Comparison of ENCODE assay signal across 33 cellular contexts in genomic region chr19:32576790-32577189, GRCh38. TPM values are rescaled to one million over a fixed set of nuclear protein-coding genes. Genes with fewer than 3 reads are reported as not detected.
DNase-seq lines count a peak whose midpoint lies in the region; ATAC-seq, FAIRE-seq and TF ChIP-seq lines count a peak whose summit lies in the region.
"Had no signal": no experiment of that assay in that cellular context is flagged by ENCODE, and none has a peak within 500 bp of the region (broad histone marks: within the 10 kb centered on the region; RNA-seq: fewer than 3 reads in every experiment).

No MANE protein-coding gene starts in this region.

- H3K27ac ChIP-seq in HepG2 (ENCODE audit: extremely low read length, insufficient read depth, low read length) (no peak overlapping the region), right lobe of liver (no peak overlapping the region), HEK293 (ENCODE audit: extremely low read depth, low read depth, low read length) (no peak overlapping the region), K562 (ENCODE audit: extremely low read depth, low read depth, low read length) (no peak overlapping the region)
- H3K27ac ChIP-seq: 22Rv1; A549; BLaER1; BLaER1 treated with 17β-estradiol and CSF1 and Interleukin-3, amounts not matched to agents 10 nM and 100 nM; C4-2B had no signal

- WGBS in HepG2 (ENCODE audit: low lambda C conversion rate): 84% methylated on average over 1 of the region's 1 CpG
- WGBS in right lobe of liver (ENCODE audit: insufficient coverage, low coverage, low lambda C conversion rate, missing lambda C conversion rate): 89% methylated on average over 1 of the region's 1 CpG
- WGBS in K562 (ENCODE audit: insufficient coverage, low coverage, missing lambda C conversion rate): 50% methylated on average over 1 of the region's 1 CpG

- TF ChIP-seq CTCF in HepG2 (CRISPR knock-in tag; IDR thresholded peaks at IDR 0.05) (no peak), right lobe of liver (IDR thresholded peaks at IDR 0.05) (no peak), HEK293 (tag by site-specific recombination; IDR thresholded peaks at IDR 0.05) (no peak), K562 (IDR thresholded peaks at IDR 0.05 in 2 of 3, conservative IDR thresholded peaks at IDR 0.05 in 1 of 3; ENCODE audit: insufficient read depth in 2 of 3, low read depth in 1 of 3, low read length in 3 of 3) (no peak)

- no peak for ATAC-seq in HepG2
- no peak for ATAC-seq in right lobe of liver
- no peak for ATAC-seq in K562
- no peak for ATAC-seq in GM21367 (IDR thresholded peaks at IDR 0.05; ENCODE audit: unreplicated experiment)
- ATAC-seq: A549; CD8-positive, alpha-beta T cell had no signal

- no peaks in the 10 kb centered on the region for H3K9me3 ChIP-seq in HepG2 (ENCODE audit: low read length)
- H3K9me3 ChIP-seq in right lobe of liver: no peaks in the 10 kb centered on the region
- no peaks in the 10 kb centered on the region; the same call in 1 of the 2 replicates for H3K9me3 ChIP-seq in HEK293 (ENCODE audit: control insufficient read depth, insufficient read depth, low read depth, low read length)
- H3K9me3 ChIP-seq in K562 (replicated peaks; ENCODE audit: control insufficient read depth, insufficient read depth, low read depth, low read length): no peaks in the 10 kb centered on the region
- H3K9me3 ChIP-seq: A549; BE2C; BLaER1; BLaER1 treated with 17β-estradiol and CSF1 and Interleukin-3, amounts not matched to agents 10 nM and 100 nM; Caco-2 had no signal

- no peaks in the 10 kb centered on the region for H3K9me1 ChIP-seq in K562 (ENCODE audit: control insufficient read depth, insufficient read depth, low read length)

- FAIRE-seq in HepG2 (lab: Jason Lieb, UNC) (no peak), K562 (lab: Jason Lieb, UNC) (no peak)
- FAIRE-seq: A204.1, D721Med had no signal

- POLR2A ChIA-PET in HepG2 (lab: Yijun Ruan, JAX) (no interaction called here), HEK293 (lab: Yijun Ruan, JAX) (no interaction called here), K562 (lab: Yijun Ruan, JAX) (no interaction called here)

- H2AFZ ChIP-seq in HepG2 (ENCODE audit: low read length) (no peak overlapping the region), K562 (ENCODE audit: low read depth, low read length) (no peak overlapping the region)

- intact Hi-C loops in HepG2 (cut with micrococcal nuclease; ENCODE audit: unreplicated experiment) (no loop called here), right lobe of liver (cut with DNase I) (no loop called here), K562 (cut with micrococcal nuclease) (no loop called here)

- BruUV-seq in HepG2 (replicated peaks; lab: Mats Ljungman, UMichigan) (no TSS peak), K562 (replicated peaks; lab: Mats Ljungman, UMichigan) (no TSS peak)

- CTCF ChIA-PET in HepG2 (lab: Yijun Ruan, JAX; ENCODE audit: low intra/inter-chr PET ratio, low total read pairs) (no interaction called here), HEK293 (lab: Yijun Ruan, JAX) (no interaction called here), K562 (lab: Yijun Ruan, JAX; ENCODE audit: low intra/inter-chr PET ratio) (no interaction called here)

- TF ChIP-seq POLR2A in HepG2 (IDR thresholded peaks at IDR 0.05; ENCODE audit: insufficient read depth in 1 of 2, low read depth in 2 of 2, low read length in 2 of 2): no peak
- TF ChIP-seq POLR2A in right lobe of liver (IDR thresholded peaks at IDR 0.05): no peak
- no peak for TF ChIP-seq POLR2A in K562 (conservative IDR thresholded peaks at IDR 0.05)

- H3K36me3 ChIP-seq in HepG2 (replicated peaks in 1 of 2; ENCODE audit: control insufficient read depth in 1 of 2, insufficient read depth in 2 of 2, low read length in 2 of 2) (no peaks in the 10 kb centered on the region), right lobe of liver (no peaks in the 10 kb centered on the region), HEK293 (ENCODE audit: control insufficient read depth in 2 of 2, insufficient read depth in 1 of 2, low read length in 2 of 2) (no peaks in the 10 kb centered on the region), K562 (ENCODE audit: control insufficient read depth, insufficient read depth, low read length) (no peaks in the 10 kb centered on the region)
- H3K36me3 ChIP-seq: BE2C; BLaER1; BLaER1 treated with 17β-estradiol and CSF1 and Interleukin-3, amounts not matched to agents 10 nM and 100 nM had no signal

- H3K9ac ChIP-seq in HepG2 (ENCODE audit: insufficient read depth, low read depth, low read length) (no peak overlapping the region), K562 (ENCODE audit: insufficient read depth in 1 of 2, low read depth in 2 of 2, low read length in 2 of 2) (no peak overlapping the region)
- H3K9ac ChIP-seq: BLaER1; BLaER1 treated with 17β-estradiol and CSF1 and Interleukin-3, amounts not matched to agents 10 nM and 100 nM had no signal

- H3K79me2 ChIP-seq in HepG2 (ENCODE audit: insufficient read depth, low read length): peaks cover 7% of the 10 kb centered on the region
- peaks cover 7% of the 10 kb centered on the region for H3K79me2 ChIP-seq in K562 (ENCODE audit: control insufficient read depth, insufficient read depth, low read length)

- H3K4me2 ChIP-seq in HepG2 (ENCODE audit: low read depth, low read length): no peak overlapping the region
- no peak overlapping the region for H3K4me2 ChIP-seq in K562 (ENCODE audit: insufficient read depth, low read length)
- H3K4me2 ChIP-seq: A549; BLaER1; BLaER1 treated with 17β-estradiol and CSF1 and Interleukin-3, amounts not matched to agents 10 nM and 100 nM had no signal

- H3K4me3 ChIP-seq in HepG2 (replicated peaks in 1 of 3; ENCODE audit: insufficient read depth in 1 of 3, low read depth in 2 of 3, low read length in 3 of 3) (no peak overlapping the region), right lobe of liver (no peak overlapping the region), HEK293 (ENCODE audit: low read depth, low read length) (no peak overlapping the region), K562 (no peak overlapping the region)
- H3K4me3 ChIP-seq: A549; BLaER1; BLaER1 treated with 17β-estradiol and CSF1 and Interleukin-3, amounts not matched to agents 10 nM and 100 nM had no signal

- H3K27me3 ChIP-seq in HepG2 (ENCODE audit: control insufficient read depth in 1 of 2, insufficient read depth in 2 of 2, low read length in 2 of 2) (peaks cover 0 to 10% of the 10 kb centered on the region in 2 experiments; a peak in 2 of 5 replicates), right lobe of liver (no peaks in the 10 kb centered on the region), K562 (ENCODE audit: control insufficient read depth in 2 of 2, insufficient read depth in 2 of 2, low read length in 2 of 2) (peaks cover 0 to 2% of the 10 kb centered on the region in 2 experiments; a peak in 1 of 5 replicates)
- H3K27me3 ChIP-seq: BE2C; BLaER1; BLaER1 treated with 17β-estradiol and CSF1 and Interleukin-3, amounts not matched to agents 10 nM and 100 nM had no signal

- no peak for TF ChIP-seq RAD21 in HepG2 (CRISPR knock-in tag; IDR thresholded peaks at IDR 0.05)
- TF ChIP-seq RAD21 in K562 (CRISPR knock-in tag; conservative IDR thresholded peaks at IDR 0.05 in 1 of 2, IDR thresholded peaks at IDR 0.05 in 1 of 2): no peak

- H4K20me1 ChIP-seq in HepG2 (ENCODE audit: insufficient read depth, low read length) (no peaks in the 10 kb centered on the region), K562 (replicated peaks; ENCODE audit: control insufficient read depth, insufficient read depth, low read length) (no peaks in the 10 kb centered on the region)

- DNase-seq in HepG2 (ENCODE audit: low spot score) (no peak), right lobe of liver (no peak), K562 (ENCODE audit: extremely low read depth in 1 of 4, low spot score in 3 of 4) (no peak), NCI-H1105 treated with DMSO at 0.1 percent for 48 hours (lab: John Stamatoyannopoulos, UW) (no peak)
- DNase-seq: 8988T; ACHN; AML-193; BE2C; C1 segment of cervical spinal cord; Caco-2; Calu3; CD4-positive, alpha-beta memory T cell; CD4-positive, alpha-beta T cell; CD4-positive, CD25-positive, alpha-beta regulatory T cell; CD8-positive, alpha-beta memory T cell; CD8-positive, alpha-beta T cell; COR-L47; DMS 273 treated with DMSO at 0.1 percent for 48 hours; DMS153; DMS53; DMS79; DMS79 treated with DMSO at 0.1 percent for 48 hours; DND-41; EL had no signal

- TF ChIP-seq EP300 in HepG2 (IDR thresholded peaks at IDR 0.05; ENCODE audit: low read depth in 2 of 2, low read length in 2 of 2) (no peak), HepG2 (CRISPR knock-in tag; IDR thresholded peaks at IDR 0.05; ENCODE audit: borderline replicate concordance) (no peak), K562 (IDR thresholded peaks at IDR 0.05; ENCODE audit: low read length) (no peak)

- H3K4me1 ChIP-seq in HepG2 (ENCODE audit: insufficient read depth, low read length): peaks cover 7% of the 10 kb centered on the region; the same call in 1 of the 2 replicates
- H3K4me1 ChIP-seq in right lobe of liver: peaks cover 0 to 1% (median 0%) of the 10 kb centered on the region in 4 donors
- peaks cover 7% of the 10 kb centered on the region for H3K4me1 ChIP-seq in HEK293 (ENCODE audit: control insufficient read depth, insufficient read depth, low read length)
- H3K4me1 ChIP-seq in K562 (replicated peaks in 1 of 2; ENCODE audit: control insufficient read depth in 2 of 2, insufficient read depth in 2 of 2, low read length in 2 of 2): peaks cover 0 to 16% of the 10 kb centered on the region in 2 experiments; a peak in 3 of 5 replicates
- H3K4me1 ChIP-seq: BE2C, Caco-2 had no signal

- in situ Hi-C loops in HepG2 (cut with HindIII; ENCODE audit: extremely low pct_ligation_motif_present, low pct_unique_long_range_greater_than_20kb) (no loop called here), K562 (cut with MboI) (no loop called here)

RNA-seq across cellular contexts. Expression of gene PDCD5, which starts 4.2 kb away (rescaled TPM):
- total RNA-seq in HepG2 (2016; rRNA removed; fragmentation: Illumina TruSeq; extraction: Trizol) (332 and 370 TPM in 2 replicates), right lobe of liver (10 to 100 TPM; 25.2 to 82.8 (median 42.8) TPM), K562 (2014; rRNA removed) (303 and 310 TPM in 2 replicates), K562 (2014; rRNA removed; fragmentation: Illumina TruSeq; extraction: Trizol) (269 and 303 TPM in 2 replicates), K562 (2015; rRNA removed; fragmentation: Illumina TruSeq; extraction: Trizol) (305 TPM in 2 replicates), K562 (2021) (188 and 196 TPM in 2 replicates)
- 232 and 234 TPM in 2 replicates for total RNA-seq in HepG2 (2016; cell fraction: cytosol; rRNA removed; fragmentation: Illumina TruSeq; extraction: Trizol; ENCODE audit: low read depth)
- 325 and 382 TPM in 2 replicates for total RNA-seq in HepG2 (2016; cell fraction: insoluble cytoplasmic fraction; rRNA removed; fragmentation: Illumina TruSeq; extraction: Trizol)
- total RNA-seq in HepG2 (2016; cell fraction: membrane; rRNA removed; fragmentation: Illumina TruSeq; extraction: Trizol): 226 and 239 TPM in 2 replicates
- total RNA-seq in HepG2 (2016; cell fraction: nucleus; rRNA removed; fragmentation: Illumina TruSeq; extraction: Trizol): 122 and 134 TPM in 2 replicates
- polyA plus RNA-seq in HepG2 (2011; rRNA removed) (55.6 and 56.3 TPM in 2 replicates), K562 (2011; rRNA removed) (88.3 and 122 TPM in 2 replicates), K562 (2014; fragmentation: Illumina TruSeq; extraction: Trizol) (308 and 322 TPM in 2 replicates), K562 (2014; fragmentation: Nextera tagmentation; extraction: Ambion mirVana) (100 to 1,000 TPM; 136 to 185 TPM), K562 (2014; rRNA removed) (279 and 322 TPM in 2 replicates)
- 69.0 and 71.6 TPM in 2 replicates for polyA plus RNA-seq in HepG2 (2011; cell fraction: cytosol; rRNA removed)
- 45.1 and 62.3 TPM in 2 replicates for polyA plus RNA-seq in HepG2 (2011; cell fraction: nucleus; rRNA removed)
- polyA plus RNA-seq in HepG2 (2012): 101 and 148 TPM in 2 replicates
- 204 and 221 TPM in 2 replicates for polyA plus RNA-seq in HepG2 (2016; cell fraction: cytosol; fragmentation: Illumina TruSeq; extraction: Trizol; ENCODE audit: low read depth)
- 280 and 285 TPM in 2 replicates for polyA plus RNA-seq in HepG2 (2016; cell fraction: insoluble cytoplasmic fraction; fragmentation: Illumina TruSeq; extraction: Trizol; ENCODE audit: low read depth)
- 167 and 189 TPM in 2 replicates for polyA plus RNA-seq in HepG2 (2016; cell fraction: membrane; fragmentation: Illumina TruSeq; extraction: Trizol; ENCODE audit: low read depth)
- polyA plus RNA-seq in HepG2 (2016; cell fraction: nucleus; fragmentation: Illumina TruSeq; extraction: Trizol; ENCODE audit: insufficient read depth, low read depth): 174 and 195 TPM in 2 replicates
- polyA minus RNA-seq in HepG2 (2011; rRNA and poly(A)+ RNA removed; ENCODE audit: low replicate concordance): 9.5 and 13.1 TPM in 2 replicates
- 36.5 and 37.9 TPM in 2 replicates for polyA minus RNA-seq in HepG2 (2011; cell fraction: cytosol; rRNA and poly(A)+ RNA removed)
- 27.3 and 34.2 TPM in 2 replicates for polyA minus RNA-seq in HepG2 (2011; cell fraction: nucleus; rRNA and poly(A)+ RNA removed)
- total RNA-seq in K562 (2011; cell fraction: chromatin; rRNA removed; ENCODE audit: low replicate concordance): 45.7 and 91.9 TPM in 2 replicates
- 29.2 and 32.2 TPM in 2 replicates for total RNA-seq in K562 (2011; cell fraction: nucleolus; rRNA removed)
- 60.5 and 91.6 TPM in 2 replicates for total RNA-seq in K562 (2011; cell fraction: nucleoplasm; rRNA removed)
- polyA plus RNA-seq in K562 (2011; cell fraction: cytosol; rRNA removed): 55.9 and 73.1 TPM in 2 replicates
- polyA plus RNA-seq in K562 (2011; cell fraction: nucleus; rRNA removed): 87.4 and 131 TPM in 2 replicates
- polyA plus RNA-seq in K562 (2012): 161 and 381 TPM in 2 replicates
- 42.9 and 46.1 TPM in 2 replicates for polyA minus RNA-seq in K562 (2011; rRNA and poly(A)+ RNA removed)
- polyA minus RNA-seq in K562 (2011; cell fraction: cytosol; rRNA and poly(A)+ RNA removed): 39.9 and 64.4 TPM in 2 replicates
- polyA minus RNA-seq in K562 (2011; cell fraction: nucleus; rRNA and poly(A)+ RNA removed): 17.5 and 34.4 TPM in 2 replicates

Comparison
In these comparisons a context has a peak if more than half of its experiments do, and no peak if none do; other contexts are left out.
1. Of the 241 proteins assayed by ChIP-seq in both HepG2 and K562: peak only in HepG2: none; only in K562: PCBP1, PCBP2 and ZNF512; in both: HNRNPK; in neither: 237.